22 cellular contexts compared by ENCODE assay signal in genomic region chr10:52394246-52394645, GRCh38.
A peak's percentile ranks its signal among the peaks of the same experiment; 100 is the strongest.
DNase-seq lines count a peak whose midpoint lies in the region; ATAC-seq, FAIRE-seq and TF ChIP-seq lines count a peak whose summit lies in the region.
"Had no signal": no experiment of that assay in that cellular context is flagged by ENCODE, and none has a peak within 500 bp of the region (broad histone marks: within the 10 kb centered on the region; RNA-seq: fewer than 3 reads in every experiment).

No MANE protein-coding gene starts in this region.

- H3K27ac ChIP-seq in right cardiac atrium (ENCODE audit: low read length), result no peak overlapping the region
- H3K27ac ChIP-seq: A549, GM23248 had no signal

- no peaks in the 10 kb centered on the region for H3K9me3 ChIP-seq in right cardiac atrium (ENCODE audit: control insufficient read depth, low read length)
- H3K9me3 ChIP-seq: A549 had no signal

- ATAC-seq in HG03439 (IDR thresholded peaks at IDR 0.05; ENCODE audit: unreplicated experiment) (no peak), right cardiac atrium (no peak)
- ATAC-seq: A549, GM12878 had no signal

- no peak for TF ChIP-seq POLR2A in GM12891 (IDR thresholded peaks at IDR 0.05; ENCODE audit: low read depth, low read length)

- peak; percentile 38 for DNase-seq in AG10803 (ENCODE audit: low read depth)
- DNase-seq in GM03348 (ENCODE audit: low spot score), result peak; percentile 5
- no peak for DNase-seq in RCC 7860 (ENCODE audit: low spot score)
- peak; percentile 4 for DNase-seq in fibroblast of mammary gland (ENCODE audit: low read depth)
- no peak for DNase-seq in NCI-H1092 treated with DMSO at 0.1 percent for 48 hours (lab: John Stamatoyannopoulos, UW)
- no peak for DNase-seq in GM12891 (ENCODE audit: insufficient read length, low spot score)
- no peak for DNase-seq in right cardiac atrium
- DNase-seq: 8988T; C1 segment of cervical spinal cord; Calu3; CD4-positive, alpha-beta memory T cell; COR-L47; DMS53; DMS79 treated with DMSO at 0.1 percent for 48 hours; GF-D8; GM23248; H7; HCEC 1CT had no signal

- WGBS in right cardiac atrium, result 59% methylated on average over 1 of the region's 1 CpG

- H3K4me1 ChIP-seq in right cardiac atrium (ENCODE audit: control insufficient read depth, insufficient read depth, low read length), result no peaks in the 10 kb centered on the region
- H3K4me1 ChIP-seq: A549 had no signal

- FAIRE-seq in RCC 7860 (lab: Jason Lieb, UNC) (peak; percentile 35), GM12891 (lab: Jason Lieb, UNC) (no peak)
- FAIRE-seq: A549, GM12878, H1 had no signal

- intact Hi-C loops in right cardiac atrium (cut with DNase I), result no loop called here

- TF ChIP-seq CTCF in AG10803 (conservative IDR thresholded peaks at IDR 0.05; ENCODE audit: low read length) (no peak), fibroblast of mammary gland (conservative IDR thresholded peaks at IDR 0.05; ENCODE audit: control insufficient read depth, insufficient read depth, low read depth, low read length) (no peak)

- no peak overlapping the region for H3K4me3 ChIP-seq in AG10803 (ENCODE audit: low read length)
- H3K4me3 ChIP-seq in fibroblast of mammary gland (ENCODE audit: control insufficient read depth, low read depth, low read length), result no peak overlapping the region
- no peak overlapping the region for H3K4me3 ChIP-seq in right cardiac atrium (ENCODE audit: low read length)
- H3K4me3 ChIP-seq: A549, GM12878, GM23248 had no signal

- H3K27me3 ChIP-seq in right cardiac atrium (ENCODE audit: control insufficient read depth, insufficient read depth), result no peaks in the 10 kb centered on the region

TF ChIP-seq in GM12891, 5 proteins besides CTCF, POLR2A, EP300 and RAD21:
- TF ChIP-seq POU2F2 (IDR thresholded peaks at IDR 0.05; ENCODE audit: low read depth, low read length), result no peak
- no peak for TF ChIP-seq POLR2AphosphoS5 (IDR thresholded peaks at IDR 0.05; ENCODE audit: low read depth, low read length)
- no peak for TF ChIP-seq SPI1 (IDR thresholded peaks at IDR 0.05; ENCODE audit: low read depth, low read length)
- no peak for TF ChIP-seq PAX5 (IDR thresholded peaks at IDR 0.05; ENCODE audit: insufficient read depth, low read length, severe bottlenecking)
- no peak for TF ChIP-seq TAF1 (IDR thresholded peaks at IDR 0.05; ENCODE audit: low read depth, low read length)

Comparison
In these comparisons a context has a peak if more than half of its experiments do, and no peak if none do; other contexts are left out.
1. DNase-seq: peak in AG10803 (single experiment), GM03348 (single experiment) and fibroblast of mammary gland (single experiment); none in RCC 7860 (single experiment), NCI-H1092 treated with DMSO at 0.1 percent for 48 hours (single experiment), GM12891 (single experiment) and right cardiac atrium (0 of 3).